ENCODE assay signal across 8 cellular contexts in genomic region chr6:25279748-25280616, GRCh38. TPM values are rescaled to one million over a fixed set of nuclear protein-coding genes. Genes with fewer than 3 reads are reported as not detected.
DNase-seq lines count a peak whose midpoint lies in the region; ATAC-seq and TF ChIP-seq lines count a peak whose summit lies in the region.

No MANE protein-coding gene starts in this region.

- TF ChIP-seq CTCF in BE2C (IDR thresholded peaks at IDR 0.05; ENCODE audit: low read depth, low read length) (no peak), MCF 10A (IDR thresholded peaks at IDR 0.05; ENCODE audit: unreplicated experiment) (no peak)

- peak; percentile 9 for ATAC-seq in GM21515 (IDR thresholded peaks at IDR 0.05; ENCODE audit: unreplicated experiment)
- ATAC-seq in GM18858 (IDR thresholded peaks at IDR 0.05; ENCODE audit: unreplicated experiment): no peak

- peaks cover 7% of the 10 kb centered on the region for H3K4me1 ChIP-seq in BE2C

- no peaks in the 10 kb centered on the region for H3K27me3 Mint-ChIP-seq in MCF 10A (ENCODE audit: insufficient read depth, unreplicated experiment)

- no peaks in the 10 kb centered on the region for H3K36me3 ChIP-seq in BE2C

- intact Hi-C loops in MCF 10A (cut with micrococcal nuclease): loop anchor here (1.0 to 5.0 kb wide), 3 partner anchors 32 to 437 kb away; no protein-coding TSS in a partner anchor

- POLR2A ChIA-PET in MCF 10A (lab: Yijun Ruan, JAX): interaction anchor here (0.6 to 4.3 kb wide), 30 partner anchors 8 to 438 kb away, joined by 3 to 64 read pairs (median 5); no protein-coding TSS in a partner anchor

- peak overlapping the region; percentile 96 for H3K4me3 Mint-ChIP-seq in MCF 10A (ENCODE audit: unreplicated experiment)

- H3K27me3 ChIP-seq in BE2C: no peaks in the 10 kb centered on the region

- DNase-seq in BE2C (peak; percentile 11), RKO (ENCODE audit: low spot score) (peak; percentile 9), MCF 10A (ENCODE audit: unreplicated experiment) (peak; percentile 43), kidney glomerular epithelial cell (lab: John Stamatoyannopoulos, UW) (peak; percentile 65), KG1 (lab: John Stamatoyannopoulos, UW) (no peak)
- DNase-seq in stimulated activated CD4-positive, alpha-beta T cell treated with anti-CD3 and anti-CD28 coated beads, Interleukin-4, amount 100 ng/mL, for 4 hours: peak; percentile 5 to 7

- H3K4me3 ChIP-seq in BE2C (ENCODE audit: low read depth, low read length): peak overlapping the region; percentile 84

- CTCF ChIA-PET in MCF 10A (lab: Yijun Ruan, JAX): interaction anchor here (0.6 to 4.1 kb wide), 40 partner anchors 10 to 763 kb away, joined by 3 to 63 read pairs (median 4); no protein-coding TSS in a partner anchor

- peaks cover 7% of the 10 kb centered on the region for H3K36me3 Mint-ChIP-seq in MCF 10A (ENCODE audit: insufficient read depth, unreplicated experiment)

- peak overlapping the region; percentile 93 for H3K27ac Mint-ChIP-seq in MCF 10A (ENCODE audit: low read depth, unreplicated experiment)

- H3K9me3 ChIP-seq in BE2C: no peaks in the 10 kb centered on the region

- TSS peak; percentile 34 for BruUV-seq in MCF 10A (replicated peaks; lab: Mats Ljungman, UMichigan)

- H3K9me3 Mint-ChIP-seq in MCF 10A (ENCODE audit: unreplicated experiment): no peaks in the 10 kb centered on the region

- H3K4me1 Mint-ChIP-seq in MCF 10A (ENCODE audit: insufficient read depth, unreplicated experiment): peaks cover 31% of the 10 kb centered on the region

RNA-seq across cellular contexts. Expression of gene CARMIL1, which starts 0.8 kb away (rescaled TPM):
- polyA plus RNA-seq in BE2C (2012; ENCODE audit: insufficient read depth, insufficient read length, low read depth): 6.3 TPM
- 23.0 and 25.2 TPM in 2 replicates for total RNA-seq in MCF 10A (2022)
